In the genomic region with DNA sequence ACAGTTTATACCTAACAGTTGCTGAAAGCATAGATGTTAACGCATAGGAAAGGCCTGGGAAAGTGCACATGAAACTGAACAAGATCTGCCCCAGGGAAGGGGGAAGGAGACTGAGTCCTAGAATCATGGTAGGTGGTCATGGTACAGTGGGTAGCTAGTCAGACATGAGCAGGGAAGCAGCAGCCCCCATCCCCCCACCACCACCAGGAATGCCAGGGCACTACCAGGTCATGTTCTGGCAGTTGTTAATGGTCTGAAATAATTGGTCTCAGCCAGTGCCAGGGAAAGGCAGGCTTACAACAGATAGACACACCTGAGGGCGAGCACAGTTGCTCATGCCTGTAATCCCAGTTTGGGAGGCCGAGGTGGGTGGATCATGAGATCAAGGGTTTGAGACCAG, we compare ENCODE assay signal across 17 cellular contexts.
DNase-seq lines count a peak whose midpoint lies in the region; TF ChIP-seq lines count a peak whose summit lies in the region.
"Had no signal": no experiment of that assay in that cellular context is flagged by ENCODE, and none has a peak within 500 bp of the region (broad histone marks: within the 10 kb centered on the region; RNA-seq: fewer than 3 reads in every experiment).

No MANE protein-coding gene starts in this region.

- DNase-seq in activated naive CD8-positive, alpha-beta T cell treated with anti-CD3 and anti-CD28 coated beads for 36 hours, result no peak
- DNase-seq in esophagus muscularis mucosa (ENCODE audit: extremely low spot score) (peak; percentile 74), NCI-H526 treated with DMSO at 0.1 percent for 48 hours (lab: John Stamatoyannopoulos, UW) (no peak), T-helper 2 cell (no peak), SW 1271 (lab: John Stamatoyannopoulos, UW) (no peak), C1 segment of cervical spinal cord (lab: John Stamatoyannopoulos, UW) (no peak)
- DNase-seq: DMS153, GOT3, NCI-H1436 treated with DMSO at 0.1 percent for 48 hours, NCI-H2081, NCI-H82, Peyer's patch, Right ventricle myocardium superior had no signal

- no peak overlapping the region for H3K4me3 Mint-ChIP-seq in activated naive CD8-positive, alpha-beta T cell
- H3K4me3 Mint-ChIP-seq in activated naive CD8-positive, alpha-beta T cell treated with anti-CD3 and anti-CD28 coated beads for 36 hours, result no peak overlapping the region
- H3K4me3 Mint-ChIP-seq in nephron, result no peak overlapping the region

- H3K27ac Mint-ChIP-seq in activated naive CD8-positive, alpha-beta T cell, result peak overlapping the region; percentile 0
- H3K27ac Mint-ChIP-seq in activated naive CD8-positive, alpha-beta T cell treated with anti-CD3 and anti-CD28 coated beads for 36 hours, result no peak overlapping the region
- H3K27ac Mint-ChIP-seq in nephron, result peak overlapping the region in 2 of 3 experiments; percentile 33 to 53

- no peaks in the 10 kb centered on the region for H3K27me3 ChIP-seq in esophagus muscularis mucosa
- H3K27me3 ChIP-seq: BLaER1, Peyer's patch had no signal

- H3K4me1 Mint-ChIP-seq in activated naive CD8-positive, alpha-beta T cell (ENCODE audit: low read depth), result peaks cover 35% of the 10 kb centered on the region
- peaks cover 21% of the 10 kb centered on the region for H3K4me1 Mint-ChIP-seq in activated naive CD8-positive, alpha-beta T cell treated with anti-CD3 and anti-CD28 coated beads for 36 hours
- H3K4me1 Mint-ChIP-seq in nephron, result no peaks in the 10 kb centered on the region

- TF ChIP-seq EP300 in esophagus muscularis mucosa (IDR thresholded peaks at IDR 0.05), result no peak

- no peaks in the 10 kb centered on the region for H3K9me3 Mint-ChIP-seq in activated naive CD8-positive, alpha-beta T cell (ENCODE audit: low read depth)
- no peaks in the 10 kb centered on the region for H3K9me3 Mint-ChIP-seq in activated naive CD8-positive, alpha-beta T cell treated with anti-CD3 and anti-CD28 coated beads for 36 hours
- no peaks in the 10 kb centered on the region for H3K9me3 Mint-ChIP-seq in nephron

- peaks cover 0 to under 1% (median 0%) of the 10 kb centered on the region in 4 donors for H3K9me3 ChIP-seq in esophagus muscularis mucosa
- H3K9me3 ChIP-seq: BLaER1, Peyer's patch had no signal

- no peaks in the 10 kb centered on the region for H3K36me3 Mint-ChIP-seq in activated naive CD8-positive, alpha-beta T cell
- no peaks in the 10 kb centered on the region for H3K36me3 Mint-ChIP-seq in activated naive CD8-positive, alpha-beta T cell treated with anti-CD3 and anti-CD28 coated beads for 36 hours
- H3K36me3 Mint-ChIP-seq in nephron (ENCODE audit: low read depth), result no peaks in the 10 kb centered on the region

- WGBS in esophagus muscularis mucosa, result 100% methylated on average over 3 of the region's 3 CpGs

- H3K4me1 ChIP-seq in esophagus muscularis mucosa, result peaks cover 0 to 12% (median 3%) of the 10 kb centered on the region in 4 donors
- H3K4me1 ChIP-seq: Peyer's patch had no signal

- no peak overlapping the region for H3K4me3 ChIP-seq in esophagus muscularis mucosa
- H3K4me3 ChIP-seq: BLaER1, K562, Peyer's patch had no signal

- no peak overlapping the region for H3K27ac ChIP-seq in esophagus muscularis mucosa (replicated peaks in 1 of 4)
- H3K27ac ChIP-seq: BLaER1, Peyer's patch had no signal

- H3K27me3 Mint-ChIP-seq in activated naive CD8-positive, alpha-beta T cell, result peaks cover 1% of the 10 kb centered on the region
- H3K27me3 Mint-ChIP-seq in activated naive CD8-positive, alpha-beta T cell treated with anti-CD3 and anti-CD28 coated beads for 36 hours, result peaks cover 3% of the 10 kb centered on the region
- peaks cover 12% of the 10 kb centered on the region for H3K27me3 Mint-ChIP-seq in nephron (ENCODE audit: low read depth)

- no peak for TF ChIP-seq POLR2A in esophagus muscularis mucosa (IDR thresholded peaks at IDR 0.05; ENCODE audit: low read depth)

- intact Hi-C loops in esophagus muscularis mucosa (cut with DNase I), result no loop called here

- TF ChIP-seq CTCF in esophagus muscularis mucosa (IDR thresholded peaks at IDR 0.05) (no peak), nephron (IDR thresholded peaks at IDR 0.05; ENCODE audit: unreplicated experiment in 3 of 3) (no peak)

- no peaks in the 10 kb centered on the region for H3K36me3 ChIP-seq in esophagus muscularis mucosa
- H3K36me3 ChIP-seq: BLaER1, Peyer's patch had no signal
